In the genomic region with DNA sequence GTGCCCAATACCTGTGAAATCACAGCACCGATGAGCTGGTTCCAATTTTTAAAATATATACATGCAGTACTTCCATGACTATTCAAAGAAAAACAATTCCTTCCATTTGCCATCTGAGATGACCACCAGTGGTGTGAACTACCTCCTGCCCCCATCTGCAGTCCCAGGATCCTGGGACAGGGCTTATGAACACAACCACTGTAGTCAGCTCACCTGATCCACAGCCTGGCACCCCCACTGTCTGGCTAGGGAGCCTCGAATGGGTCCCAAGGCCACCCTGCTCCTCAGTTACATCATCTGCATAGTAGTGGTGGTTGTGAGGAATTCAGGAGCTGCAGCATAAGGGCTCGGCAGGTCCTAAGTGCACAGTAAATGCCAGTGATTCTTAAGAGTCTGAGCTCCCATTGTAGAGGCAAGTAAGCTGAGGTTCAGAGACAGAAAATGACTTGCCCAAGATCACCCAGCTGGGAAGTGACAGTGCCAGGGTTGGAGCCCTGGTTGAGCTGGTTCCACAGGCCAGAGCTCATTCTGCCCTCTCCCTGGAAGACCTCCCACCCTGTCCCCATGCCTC, we compare ENCODE assay signal across 13 cellular contexts. TPM values are rescaled to one million over a fixed set of nuclear protein-coding genes. Genes with fewer than 3 reads are reported as not detected.
DNase-seq lines count a peak whose midpoint lies in the region; TF ChIP-seq lines count a peak whose summit lies in the region.
"Not testable (repeated sequence)": the region's sequence is repeated elsewhere in the genome, so short reads cannot be mapped to it uniquely, and the experiment has no call there.
"Had no signal": no experiment of that assay in that cellular context is flagged by ENCODE, and none has a peak within 500 bp of the region (broad histone marks: within the 10 kb centered on the region; RNA-seq: fewer than 3 reads in every experiment).

No MANE protein-coding gene starts in this region.

- H3K4me3 Mint-ChIP-seq in endodermal cell; osteocyte (ENCODE audit: unreplicated experiment); type B pancreatic cell: not testable (repeated sequence)

- TF ChIP-seq CTCF in AG10803 (conservative IDR thresholded peaks at IDR 0.05; ENCODE audit: low read length); endodermal cell (conservative IDR thresholded peaks at IDR 0.05); liver (IDR thresholded peaks at IDR 0.05; ENCODE audit: low read depth, low read length, missing input control); osteocyte (IDR thresholded peaks at IDR 0.05); type B pancreatic cell (conservative IDR thresholded peaks at IDR 0.05): not testable (repeated sequence)

- not testable (repeated sequence) for H3K9me3 Mint-ChIP-seq in endodermal cell; osteocyte (ENCODE audit: unreplicated experiment); type B pancreatic cell

- H3K27me3 ChIP-seq in endodermal cell (ENCODE audit: control insufficient read depth, insufficient read depth, low read length, poor library complexity, severe bottlenecking); liver (ENCODE audit: control insufficient read depth in 4 of 4, insufficient read depth in 4 of 4, low read length in 3 of 4): not testable (repeated sequence)

- H3K27ac ChIP-seq in endodermal cell (ENCODE audit: low read depth, low read length) = not testable (repeated sequence)
- peak overlapping the region; percentile 22 to 52 for H3K27ac ChIP-seq in liver (ENCODE audit: low read depth in 1 of 2, low read length in 2 of 2)

- not testable (repeated sequence) for H3K9ac ChIP-seq in endodermal cell (ENCODE audit: extremely low read depth, low read length, poor library complexity, severe bottlenecking); liver (ENCODE audit: low read depth in 1 of 2, low read length in 2 of 2)

- not testable (repeated sequence) for H3K27ac Mint-ChIP-seq in endodermal cell; osteocyte (ENCODE audit: unreplicated experiment); type B pancreatic cell

- H3K9me3 ChIP-seq in endodermal cell (ENCODE audit: control insufficient read depth, low read length); liver (ENCODE audit: control insufficient read depth in 4 of 4, low read length in 3 of 4): not testable (repeated sequence)

- not testable (repeated sequence) for H3K36me3 ChIP-seq in endodermal cell (ENCODE audit: control insufficient read depth, insufficient read depth, low read length)
- H3K36me3 ChIP-seq in liver (ENCODE audit: control insufficient read depth in 4 of 4, insufficient read depth in 3 of 4, low read depth in 1 of 4, low read length in 3 of 4) = peaks cover 0 to 14% (median 7%) of the 10 kb centered on the region in 4 donors

- not testable (repeated sequence) for H3K4me3 ChIP-seq in AG10803 (ENCODE audit: low read length); endodermal cell (ENCODE audit: low read length)
- peak overlapping the region; percentile 5 to 49 (median 34) for H3K4me3 ChIP-seq in liver (ENCODE audit: low read depth in 1 of 3, low read length in 3 of 3)

- DNase-seq in AG10803 (ENCODE audit: low read depth) (peak; percentile 25), amniotic epithelial cell (ENCODE audit: low read depth) (peak; percentile 27), endodermal cell (peak; percentile 68), islet precursor cell (peak; percentile 70), osteocyte (ENCODE audit: extremely low spot score, unreplicated experiment) (peak; percentile 90), type B pancreatic cell (ENCODE audit: extremely low spot score, unreplicated experiment) (peak; percentile 81)

- H3K4me1 Mint-ChIP-seq in endodermal cell; osteocyte (ENCODE audit: unreplicated experiment); type B pancreatic cell (ENCODE audit: unreplicated experiment): not testable (repeated sequence)

- H3K4me1 ChIP-seq in endodermal cell (ENCODE audit: control insufficient read depth, insufficient read depth, low read length) = not testable (repeated sequence)
- peaks cover 9 to 52% (median 41%) of the 10 kb centered on the region in 4 donors for H3K4me1 ChIP-seq in liver (ENCODE audit: control insufficient read depth in 4 of 4, insufficient read depth in 4 of 4, low read length in 3 of 4)

- 91 to 100% methylated on average over 1 to 3 of the region's 3 CpGs for WGBS in endodermal cell (ENCODE audit: insufficient coverage in 1 of 2, insufficient read length in 1 of 2), 2 experiments
- WGBS in liver = 47% methylated on average over 3 of the region's 3 CpGs

- TF ChIP-seq RAD21 in liver (IDR thresholded peaks at IDR 0.05) = not testable (repeated sequence)

- H3K36me3 Mint-ChIP-seq in endodermal cell (ENCODE audit: low read depth); osteocyte (ENCODE audit: unreplicated experiment); type B pancreatic cell: not testable (repeated sequence)

- H3K27me3 Mint-ChIP-seq in endodermal cell (ENCODE audit: insufficient read depth); osteocyte (ENCODE audit: unreplicated experiment); type B pancreatic cell: not testable (repeated sequence)

TF ChIP-seq in liver, 16 proteins besides CTCF, POLR2A, EP300 and RAD21:
- TF ChIP-seq HNF4A (conservative IDR thresholded peaks at IDR 0.05) (peak in 1 of 2 donors; percentile 29), SP1 (IDR thresholded peaks at IDR 0.05) (peak; percentile 31), JUND (IDR thresholded peaks at IDR 0.05) (peak in 1 of 2 donors; percentile 12), RXRA (IDR thresholded peaks at IDR 0.05) (peak in 1 of 2 donors; percentile 21)
TF ChIP-seq in liver: peak in this region for 4; not testable (repeated sequence) for 12.

RNA-seq across cellular contexts. Expression of a gene that starts 2.9 kb away (rescaled TPM):
- total RNA-seq in endodermal cell (under 1 TPM in 1 of 2 donors, not detected in 1; 0.59 TPM), liver (over 10,000 TPM in 1 of 2 donors, 1,000 to 10,000 TPM in 1; 1,297 to 35,782 TPM), osteocyte (not detected in 2 replicates), type B pancreatic cell (ENCODE audit: low replicate concordance) (0.65 and 1.6 TPM in 2 replicates)
- polyA plus RNA-seq in endodermal cell (2013, experiment 1 of 2) = not detected
- not detected for polyA plus RNA-seq in endodermal cell (2013, experiment 2 of 2)
- polyA plus RNA-seq in liver = over 10,000 TPM; 38,408 to 69,591 TPM
- total RNA-seq: CD4-positive, alpha-beta memory T cell; Daoy; H7; HFFc6; HT1080 had no signal
- polyA plus RNA-seq: CD4-positive, alpha-beta memory T cell; IMR-90 had no signal

RNA-seq across cellular contexts. Expression of a gene that starts 3.9 kb away (rescaled TPM):
- under 1 TPM; 0.59 to 0.80 TPM for total RNA-seq in endodermal cell
- not detected for polyA plus RNA-seq in endodermal cell (2013, experiment 1 of 2)
- not detected for polyA plus RNA-seq in endodermal cell (2013, experiment 2 of 2)
- 1,000 to 10,000 TPM in 1 of 2 donors, 100 to 1,000 TPM in 1; 276 to 4,866 TPM for total RNA-seq in liver
- polyA plus RNA-seq in liver = 1,000 to 10,000 TPM; 5,754 to 7,373 TPM
- not detected in 2 replicates for total RNA-seq in osteocyte
- not detected in 2 replicates for total RNA-seq in type B pancreatic cell (ENCODE audit: low replicate concordance)
- total RNA-seq: CD4-positive, alpha-beta memory T cell; Daoy; HFFc6; HT1080; IMR-90 had no signal
- polyA plus RNA-seq: CD4-positive, alpha-beta memory T cell; IMR-90 had no signal

Comparison
In these comparisons a context has a peak if more than half of its experiments do, and no peak if none do; other contexts are left out.
1. DNase-seq: peak in every context shown above with its lines; median percentile 90 in osteocyte; 81 in type B pancreatic cell; 70 in islet precursor cell; 68 in endodermal cell; 27 in amniotic epithelial cell; 25 in AG10803.
2. RNA of a gene that starts 2.9 kb away (total RNA-seq): 1,297 to 35,782 TPM in liver; 0.65 to 1.6 TPM in type B pancreatic cell, 0.59 TPM in endodermal cell and not detected in osteocyte; every median in the first group is over 100 times any median in the second.
3. RNA of a gene that starts 3.9 kb away (total RNA-seq): 276 to 4,866 TPM in liver; 0.59 to 0.80 TPM in endodermal cell, not detected in osteocyte and not detected in type B pancreatic cell; every median in the first group is over 100 times any median in the second.